ENCODE assay signal across 17 cellular contexts in the genomic region with DNA sequence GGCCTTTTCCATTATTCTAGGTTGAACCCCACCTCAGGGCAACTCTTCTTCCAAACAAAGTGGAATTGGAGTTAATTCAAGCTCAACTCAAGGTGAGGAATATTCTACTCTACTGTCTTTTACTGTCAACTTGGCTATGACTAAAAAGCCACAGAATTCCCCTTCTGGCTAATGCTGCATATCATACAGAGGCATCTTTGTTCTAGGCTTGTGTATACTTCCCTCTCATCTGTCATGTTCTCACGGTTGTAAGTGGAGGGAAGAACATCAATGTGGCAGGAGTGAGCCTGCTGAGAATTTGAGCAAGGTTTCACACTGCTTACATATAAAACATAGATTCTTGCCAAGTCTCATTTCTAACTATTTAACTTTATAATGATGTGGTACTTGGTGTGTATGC.
"Had no signal": no experiment of that assay in that cellular context is flagged by ENCODE, and none has a peak within 500 bp of the region (broad histone marks: within the 10 kb centered on the region; RNA-seq: fewer than 3 reads in every experiment).

No MANE protein-coding gene starts in this region.

- H3K4me3 ChIP-seq: colonic mucosa, gastrocnemius medialis, heart right ventricle, psoas muscle, thoracic aorta, transverse colon had no signal

- H3K27me3 ChIP-seq: colonic mucosa, gastrocnemius medialis, heart right ventricle, transverse colon had no signal

- FAIRE-seq: islet of Langerhans had no signal

- H3K36me3 ChIP-seq: colonic mucosa, gastrocnemius medialis, heart right ventricle, thoracic aorta, transverse colon had no signal

- ATAC-seq: gastrocnemius medialis; heart right ventricle; naive thymus-derived CD4-positive, alpha-beta T cell; psoas muscle; sciatic nerve; stimulated activated naive B cell treated with anti-CD40 and anti-IgM and Interleukin-4, amounts not matched to agents 10 μg/mL and 1 μg/mL and 100 μg/mL, for 72 hours; stimulated activated naive CD8-positive, alpha-beta T cell treated with anti-CD3 and anti-CD28 coated beads, Interleukin-15, amount 100 ng/mL, for 72 hours had no signal

- DNase-seq: colonic mucosa; dermis blood vessel endothelial cell; gastrocnemius medialis; heart right ventricle; hypothalamus; kidney glomerular epithelial cell; naive thymus-derived CD4-positive, alpha-beta T cell; nephron progenitor cell; psoas muscle; stimulated activated CD4-positive, alpha-beta T cell treated with anti-CD3 and anti-CD28 coated beads, Interleukin-2, amount 100 ng/mL, for 24 hours; stimulated activated CD4-positive, alpha-beta T cell treated with anti-CD3 and anti-CD28 coated beads, Interleukin-4, amount 100 ng/mL, for 4 hours; stimulated activated naive B cell treated with anti-CD40 and anti-IgM and Interleukin-4, amounts not matched to agents 10 μg/mL and 1 μg/mL and 100 μg/mL, for 72 hours; stimulated activated naive CD8-positive, alpha-beta T cell treated with anti-CD3 and anti-CD28 coated beads, Interleukin-15, amount 100 ng/mL, for 72 hours; transverse colon had no signal
